ENCODE assay signal across 8 cellular contexts in the genomic region with DNA sequence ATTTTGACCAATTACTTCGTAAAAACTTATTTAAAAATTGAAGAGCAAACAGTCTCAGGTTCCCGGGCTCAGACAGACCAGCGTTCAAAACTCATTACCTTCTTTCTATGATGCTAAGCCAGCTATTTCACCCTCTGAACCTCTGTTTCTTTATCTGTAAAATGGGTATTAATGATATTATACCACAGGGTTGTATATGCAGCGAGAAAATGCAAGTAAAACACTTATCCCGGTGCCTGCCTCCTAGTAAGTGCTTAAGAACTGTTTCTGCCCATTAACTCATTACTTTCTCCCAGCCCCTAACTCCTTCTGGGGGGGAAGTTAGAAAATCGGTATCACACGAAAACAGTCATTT. TPM values are rescaled to one million over a fixed set of nuclear protein-coding genes. Genes with fewer than 3 reads are reported as not detected.
A peak's percentile ranks its signal among the peaks of the same experiment; 100 is the strongest.
DNase-seq lines count a peak whose midpoint lies in the region; ATAC-seq and TF ChIP-seq lines count a peak whose summit lies in the region.

No MANE protein-coding gene starts in this region.

- H3K36me3 Mint-ChIP-seq in brain (no peaks in the 10 kb centered on the region), mesothelial cell of epicardium (no peaks in the 10 kb centered on the region)

- H3K4me1 Mint-ChIP-seq in brain, result peaks cover 53% of the 10 kb centered on the region
- H3K4me1 Mint-ChIP-seq in mesothelial cell of epicardium, result peaks cover 44% of the 10 kb centered on the region

- H3K9me3 ChIP-seq in heart right ventricle, result no peaks in the 10 kb centered on the region

- H3K27me3 ChIP-seq in heart right ventricle, result peaks cover 0 to 17% (median 10%) of the 10 kb centered on the region in 7 donors

- DNase-seq in heart right ventricle, result no peak
- no peak for DNase-seq in Right ventricle myocardium superior
- DNase-seq in mesothelial cell of epicardium (ENCODE audit: low spot score in 2 of 2, unreplicated experiment in 2 of 2), result no peak
- DNase-seq in HUDEP-2 (lab: John Stamatoyannopoulos, UW; ENCODE audit: unreplicated experiment in 76 of 76), result no peak
- no peak for DNase-seq in NCI-H510A treated with DMSO at 0.1 percent for 48 hours (lab: John Stamatoyannopoulos, UW)

- H3K27ac Mint-ChIP-seq in brain (peak overlapping the region; percentile 96 to 99 (median 97)), mesothelial cell of epicardium (peak overlapping the region; percentile 98)

- H3K4me3 Mint-ChIP-seq in brain, result peak overlapping the region; percentile 91 to 100 (median 94)
- peak overlapping the region; percentile 97 for H3K4me3 Mint-ChIP-seq in mesothelial cell of epicardium

- 41 to 42% methylated on average over 7 of the region's 7 CpGs for WGBS in heart right ventricle, 2 donors
- WGBS in urinary bladder, result 40% methylated on average over 7 of the region's 7 CpGs

- H3K9me3 Mint-ChIP-seq in brain (peaks cover 0 to 6% (median 0%) of the 10 kb centered on the region in 5 experiments), mesothelial cell of epicardium (no peaks in the 10 kb centered on the region)

- H3K4me3 ChIP-seq in heart right ventricle (peak overlapping the region; percentile 45 to 85 (median 80)), urinary bladder (ENCODE audit: low read depth, low read length) (peak overlapping the region; percentile 76)

- no peak for ATAC-seq in heart right ventricle
- no peak for ATAC-seq in Right ventricle myocardium superior (ENCODE audit: poor library complexity)
- no peak for ATAC-seq in HG03571 (IDR thresholded peaks at IDR 0.05; ENCODE audit: unreplicated experiment)

- H3K4me1 ChIP-seq in heart right ventricle, result peaks cover 0 to 55% (median 26%) of the 10 kb centered on the region in 9 donors
- no peaks in the 10 kb centered on the region for H3K4me1 ChIP-seq in urinary bladder (ENCODE audit: insufficient read depth)

- intact Hi-C loops in heart right ventricle (cut with DNase I), result loop anchor here in 5 of 10 donors (5.0 to 10.0 kb wide), 3 partner anchors 217 to 410 kb away; partner anchors contain the start of genes EID2B (in 2 of the 5), SAMD4B (in 2 of the 5) and PLEKHG2 (in 1 of the 5)
- intact Hi-C loops in Right ventricle myocardium superior (cut with DNase I), result loop anchor here (5.0 kb wide), 1 partner anchor 217 kb away; the partner anchor contains the start of gene SAMD4B

- H3K36me3 ChIP-seq in heart right ventricle (no peaks in the 10 kb centered on the region), urinary bladder (ENCODE audit: insufficient read depth) (no peaks in the 10 kb centered on the region)

- no peak for TF ChIP-seq CTCF in heart right ventricle (IDR thresholded peaks at IDR 0.05)
- TF ChIP-seq CTCF in brain (conservative IDR thresholded peaks at IDR 0.05), result no peak
- TF ChIP-seq CTCF in mesothelial cell of epicardium (IDR thresholded peaks at IDR 0.05; ENCODE audit: unreplicated experiment), result no peak

- H3K27me3 Mint-ChIP-seq in brain, result peaks cover 10% of the 10 kb centered on the region
- peaks cover 4% of the 10 kb centered on the region for H3K27me3 Mint-ChIP-seq in mesothelial cell of epicardium (ENCODE audit: low read depth)

- H3K27ac ChIP-seq in heart right ventricle, result peak overlapping the region in 8 of 10 donors; percentile 50 to 89 (median 82)
- H3K27ac ChIP-seq in urinary bladder (ENCODE audit: low read depth), result no peak overlapping the region

RNA-seq across cellular contexts. Expression of gene PAK4, which starts 0.4 kb away (rescaled TPM):
- total RNA-seq in heart right ventricle (10 to 100 TPM; 11.7 to 22.4 (median 16.1) TPM), Right ventricle myocardium superior (14.0 TPM), mesothelial cell of epicardium (101 to 103 TPM (median 102 TPM) in 3 replicates), urinary bladder (7.8 TPM)
- polyA plus RNA-seq in heart right ventricle (10 to 100 TPM in 1 of 2 donors, 1 to 10 TPM in 1; 8.6 to 19.2 TPM), brain (ENCODE audit: insufficient read depth, low read depth, low replicate concordance) (90.2 TPM), urinary bladder (33.1 TPM)

RNA-seq across cellular contexts. Expression of gene ACP7, which starts 41.0 kb away (rescaled TPM):
- total RNA-seq in heart right ventricle (not detected), Right ventricle myocardium superior (not detected), mesothelial cell of epicardium (not detected in 3 replicates), urinary bladder (0.11 TPM)
- polyA plus RNA-seq in heart right ventricle (not detected), brain (ENCODE audit: insufficient read depth, low read depth, low replicate concordance) (1.3 TPM), urinary bladder (0.05 TPM)
